Comparison of ENCODE assay signal across 8 cellular contexts in the genomic region with DNA sequence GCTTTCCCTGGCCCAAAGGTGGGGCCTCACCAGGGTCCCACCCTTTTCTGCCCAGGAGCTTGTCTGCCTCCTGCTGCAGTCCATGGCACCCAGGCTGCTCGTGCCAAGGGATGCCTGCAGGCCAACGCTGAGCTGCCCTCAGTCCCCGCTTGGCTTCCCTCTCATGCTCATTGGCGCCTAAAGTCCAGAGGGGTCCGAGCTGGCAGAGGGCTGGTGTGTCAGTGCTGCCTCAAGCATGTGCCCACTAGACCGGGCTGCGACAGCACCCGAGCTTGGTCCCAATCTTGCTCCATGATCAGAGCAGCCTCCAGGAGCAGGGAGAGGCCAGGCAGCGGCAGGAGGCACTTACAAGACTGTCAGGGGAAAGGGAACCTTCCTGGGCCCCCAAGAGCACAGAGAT.
"Had no signal": no experiment of that assay in that cellular context is flagged by ENCODE, and none has a peak within 500 bp of the region (broad histone marks: within the 10 kb centered on the region; RNA-seq: fewer than 3 reads in every experiment).

No MANE protein-coding gene starts in this region.

- H3K9me3 ChIP-seq: HAP-1 had no signal

- DNase-seq: GM23248, GOT3, H7, HFFc6 had no signal

- H3K9ac ChIP-seq: GM23248 had no signal

- H3K4me3 Mint-ChIP-seq: HFFc6 had no signal

- H3K36me3 ChIP-seq: HAP-1 had no signal

- FAIRE-seq: HTR-8/SVneo, K562 had no signal

- H3K27ac Mint-ChIP-seq: HFFc6 had no signal

- ATAC-seq: HCT116, K562 had no signal

- H2AFZ ChIP-seq: GM23248 had no signal

- H3K4me3 ChIP-seq: GM23248, HAP-1, K562 had no signal

- H3K27ac ChIP-seq: GM23248 had no signal

- H3K9me3 Mint-ChIP-seq: HFFc6 had no signal
